In genomic region chr14:55317503-55317902, GRCh38 we compare ENCODE assay signal across 28 cellular contexts. TPM values are rescaled to one million over a fixed set of nuclear protein-coding genes. Genes with fewer than 3 reads are reported as not detected.
A peak's percentile ranks its signal among the peaks of the same experiment; 100 is the strongest.
DNase-seq lines count a peak whose midpoint lies in the region; ATAC-seq, FAIRE-seq and TF ChIP-seq lines count a peak whose summit lies in the region.
"Had no signal": no experiment of that assay in that cellular context is flagged by ENCODE, and none has a peak within 500 bp of the region (broad histone marks: within the 10 kb centered on the region; RNA-seq: fewer than 3 reads in every experiment).

No MANE protein-coding gene starts in this region.

- H3K9ac ChIP-seq in smooth muscle cell (ENCODE audit: low read depth) (no peak overlapping the region), kidney (ENCODE audit: low read length in 2 of 2) (no peak overlapping the region)
- H3K9ac ChIP-seq: BLaER1 treated with 17β-estradiol and CSF1 and Interleukin-3, amounts not matched to agents 10 nM and 100 nM; GM23248 had no signal

- peaks cover 63% of the 10 kb centered on the region for H3K79me2 ChIP-seq in smooth muscle cell (ENCODE audit: low read depth)

- H3K4me3 ChIP-seq in Peyer's patch (no peak overlapping the region), smooth muscle cell (no peak overlapping the region), spleen (no peak overlapping the region), kidney (ENCODE audit: low read length in 2 of 2) (no peak overlapping the region)
- H3K4me3 ChIP-seq: BLaER1 treated with 17β-estradiol and CSF1 and Interleukin-3, amounts not matched to agents 10 nM and 100 nM; GM23248; upper lobe of left lung had no signal

- H3K27me3 Mint-ChIP-seq in activated T-cell treated with anti-CD3 and anti-CD28 coated beads, Interleukin-2, amount 50 U/mL, for 72 hours (ENCODE audit: low read depth), result no peaks in the 10 kb centered on the region
- H3K27me3 Mint-ChIP-seq: brain, IgD-negative memory B cell, naive B cell had no signal

- H3K27me3 ChIP-seq in Peyer's patch (no peaks in the 10 kb centered on the region), smooth muscle cell (ENCODE audit: low read depth) (no peaks in the 10 kb centered on the region), spleen (replicated peaks in 1 of 7) (no peaks in the 10 kb centered on the region)
- H3K27me3 ChIP-seq: BLaER1 treated with 17β-estradiol and CSF1 and Interleukin-3, amounts not matched to agents 10 nM and 100 nM; upper lobe of left lung had no signal

- peaks cover 0 to 4% (median 3%) of the 10 kb centered on the region in 4 donors for H3K9me3 ChIP-seq in Peyer's patch
- H3K9me3 ChIP-seq in smooth muscle cell (replicated peaks; ENCODE audit: low read depth), result no peaks in the 10 kb centered on the region
- H3K9me3 ChIP-seq in spleen, result peaks cover 7 to 20% (median 13%) of the 10 kb centered on the region in 8 donors
- H3K9me3 ChIP-seq in kidney (ENCODE audit: control insufficient read depth in 1 of 2, low read length in 2 of 2), result peaks cover 0 to 6% of the 10 kb centered on the region in 2 donors

- H3K4me1 Mint-ChIP-seq in activated T-cell treated with anti-CD3 and anti-CD28 coated beads, Interleukin-2, amount 50 U/mL, for 72 hours (ENCODE audit: low read depth), result peaks cover 9% of the 10 kb centered on the region
- H3K4me1 Mint-ChIP-seq: brain had no signal

- intact Hi-C loops in left colon (cut with DNase I, micrococcal nuclease), result no loop called here
- intact Hi-C loops in spleen (cut with DNase I; ENCODE audit: low total_unique reads), result no loop called here
- intact Hi-C loops in kidney (cut with DNase I), result no loop called here

- H2AFZ ChIP-seq in smooth muscle cell (ENCODE audit: low read depth), result no peak overlapping the region
- H2AFZ ChIP-seq: GM23248 had no signal

- 74% methylated on average over 3 of the region's 3 CpGs for WGBS in smooth muscle cell (ENCODE audit: low lambda C conversion rate)
- 92 to 96% (median 92%) methylated on average over 3 of the region's 3 CpGs for WGBS in spleen, 5 donors

- TF ChIP-seq CTCF in D721Med (IDR thresholded peaks at IDR 0.05; ENCODE audit: insufficient read depth, missing control alignments) (no peak), Peyer's patch (IDR thresholded peaks at IDR 0.05) (no peak), smooth muscle cell (IDR thresholded peaks at IDR 0.05; ENCODE audit: borderline replicate concordance, insufficient read depth, poor library complexity, severe bottlenecking) (no peak), spleen (IDR thresholded peaks at IDR 0.05 in 8 of 11, conservative IDR thresholded peaks at IDR 0.05 in 3 of 11) (no peak), kidney (IDR thresholded peaks at IDR 0.05; ENCODE audit: borderline replicate concordance, extremely low read depth, insufficient read depth) (no peak)

- peaks cover 22 to 26% of the 10 kb centered on the region in 2 donors for H3K36me3 Mint-ChIP-seq in activated T-cell treated with anti-CD3 and anti-CD28 coated beads, Interleukin-2, amount 50 U/mL, for 72 hours (ENCODE audit: insufficient read depth in 2 of 2)

- H3K9me3 Mint-ChIP-seq in activated T-cell treated with anti-CD3 and anti-CD28 coated beads, Interleukin-2, amount 50 U/mL, for 72 hours, result peaks cover 14 to 20% of the 10 kb centered on the region in 2 donors

- ATAC-seq in left colon, result peak; percentile 34
- no peak for ATAC-seq in activated T-cell treated with anti-CD3 and anti-CD28 coated beads, Interleukin-2, amount 50 U/mL, for 72 hours (replicated peaks in 1 of 2)
- ATAC-seq: left ventricle myocardium superior; Panc1; sciatic nerve; stimulated activated effector memory CD8-positive, alpha-beta T cell treated with anti-CD3 and anti-CD28 coated beads, Interleukin-12 subunit alpha, Interleukin-12 subunit beta, amount 100 ng/mL, for 72 hours had no signal

- peak overlapping the region in 3 of 4 donors; percentile 16 to 83 (median 67) for H3K27ac ChIP-seq in Peyer's patch
- H3K27ac ChIP-seq in smooth muscle cell (ENCODE audit: low read depth), result peak overlapping the region; percentile 68
- no peak overlapping the region for H3K27ac ChIP-seq in spleen
- peak overlapping the region in 1 of 2 donors; percentile 32 for H3K27ac ChIP-seq in kidney (ENCODE audit: low read depth in 2 of 2, low read length in 2 of 2)
- H3K27ac ChIP-seq in substantia nigra (ENCODE audit: low read depth, low read length, poor library complexity, severe bottlenecking), result no peak overlapping the region
- H3K27ac ChIP-seq: BLaER1 treated with 17β-estradiol and CSF1 and Interleukin-3, amounts not matched to agents 10 nM and 100 nM; GM23248; upper lobe of left lung had no signal

- peaks cover 37% of the 10 kb centered on the region for H4K20me1 ChIP-seq in smooth muscle cell (ENCODE audit: low read depth)

- FAIRE-seq in D721Med (lab: Jason Lieb, UNC) (peak; percentile 79), kidney (lab: Jason Lieb, UNC) (no peak)

- no peak overlapping the region for H3K4me3 Mint-ChIP-seq in activated T-cell treated with anti-CD3 and anti-CD28 coated beads, Interleukin-2, amount 50 U/mL, for 72 hours
- H3K4me3 Mint-ChIP-seq: brain; IgD-negative memory B cell; naive B cell; stimulated activated effector memory CD8-positive, alpha-beta T cell treated with anti-CD3 and anti-CD28 coated beads, Interleukin-12 subunit alpha, Interleukin-12 subunit beta, amount 100 ng/mL, for 72 hours had no signal

- DNase-seq in D721Med (ENCODE audit: insufficient read length, low spot score), result no peak
- DNase-seq in Peyer's patch, result no peak
- no peak for DNase-seq in left colon
- no peak for DNase-seq in smooth muscle cell (lab: John Stamatoyannopoulos, UW; ENCODE audit: unreplicated experiment)
- DNase-seq in spleen, result no peak
- no peak for DNase-seq in activated T-cell treated with anti-CD3 and anti-CD28 coated beads, Interleukin-2, amount 50 U/mL, for 72 hours
- no peak for DNase-seq in kidney
- DNase-seq in substantia nigra (lab: John Stamatoyannopoulos, UW), result no peak
- DNase-seq: activated CD4-positive, alpha-beta T cell treated with anti-CD3 and anti-CD28 coated beads for 48 hours; activated naive CD4-positive, alpha-beta T cell treated with anti-CD3 and anti-CD28 coated beads, Interleukin-2, amount 50 U/mL, for 16 hours; amniotic stem cell; GM23248; left ventricle myocardium superior; naive B cell; NCI-H1092 treated with DMSO at 0.1 percent for 48 hours; NCI-H2029 treated with DMSO at 0.1 percent for 48 hours; NCI-H69; SHP77; stimulated activated CD4-positive, alpha-beta T cell treated with anti-CD3 and anti-CD28 coated beads, Interleukin-15, amount 100 ng/mL, for 24 hours; stimulated activated CD4-positive, alpha-beta T cell treated with anti-CD3 and anti-CD28 coated beads, Interleukin-4, amount 100 ng/mL, for 4 hours; upper lobe of left lung had no signal

- no peak overlapping the region for H3K4me2 ChIP-seq in smooth muscle cell
- H3K4me2 ChIP-seq: BLaER1 treated with 17β-estradiol and CSF1 and Interleukin-3, amounts not matched to agents 10 nM and 100 nM had no signal

- TF ChIP-seq POLR2A in Peyer's patch (IDR thresholded peaks at IDR 0.05) (no peak), spleen (IDR thresholded peaks at IDR 0.05) (no peak)

- H3K36me3 ChIP-seq in Peyer's patch (no peaks in the 10 kb centered on the region), smooth muscle cell (ENCODE audit: low read depth) (peaks cover 5% of the 10 kb centered on the region), spleen (peaks cover 0 to 59% (median 6%) of the 10 kb centered on the region in 6 donors), kidney (ENCODE audit: control insufficient read depth in 1 of 2, insufficient read depth in 2 of 2, low read length in 2 of 2) (no peaks in the 10 kb centered on the region)

- H3K27ac Mint-ChIP-seq in activated T-cell treated with anti-CD3 and anti-CD28 coated beads, Interleukin-2, amount 50 U/mL, for 72 hours, result no peak overlapping the region
- H3K27ac Mint-ChIP-seq: activated T-helper 2 cell treated with anti-CD3 and anti-CD28 coated beads, Interferon-gamma antibody, Interleukin-2, Interleukin-4, amounts not matched to agents 10 μg/mL and 5 μg/mL and 100 μg/mL, durations not matched to agents 14 hours and 24 hours and 36 hours; IgD-negative memory B cell; stimulated activated effector memory CD8-positive, alpha-beta T cell treated with anti-CD3 and anti-CD28 coated beads, Interleukin-12 subunit alpha, Interleukin-12 subunit beta, amount 100 ng/mL, for 72 hours had no signal

- H3F3A ChIP-seq in smooth muscle cell (ENCODE audit: low read depth), result peaks cover 6% of the 10 kb centered on the region

- H3K4me1 ChIP-seq in Peyer's patch (peaks cover 0 to 22% (median 0%) of the 10 kb centered on the region in 4 donors), smooth muscle cell (ENCODE audit: low read depth) (peaks cover 11% of the 10 kb centered on the region), spleen (no peaks in the 10 kb centered on the region), kidney (ENCODE audit: control insufficient read depth in 1 of 2, insufficient read depth in 1 of 2, low read depth in 1 of 2, low read length in 2 of 2) (peaks cover 3 to 5% of the 10 kb centered on the region in 2 donors)
- H3K4me1 ChIP-seq: BLaER1 treated with 17β-estradiol and CSF1 and Interleukin-3, amounts not matched to agents 10 nM and 100 nM; upper lobe of left lung had no signal

RNA-seq across cellular contexts. Expression of gene FBXO34, which starts 46.3 kb away (rescaled TPM):
- total RNA-seq in Peyer's patch (10 to 100 TPM; 28.1 to 75.3 (median 43.1) TPM), left colon (10 to 100 TPM; 76.2 to 81.9 TPM), smooth muscle cell (23.9 TPM in 2 replicates), spleen (10 to 100 TPM; 23.8 to 46.0 (median 32.6) TPM), kidney (38.5 TPM)
- polyA plus RNA-seq in smooth muscle cell (17.4 and 21.5 TPM in 2 replicates), spleen (1 to 10 TPM; 5.8 to 9.4 (median 7.9) TPM), kidney (ENCODE audit: insufficient read depth, low read depth, low replicate concordance) (12.8 TPM)
- 10 to 100 TPM; 28.8 to 29.9 TPM for total RNA-seq in activated T-cell treated with anti-CD3 and anti-CD28 coated beads, Interleukin-2, amount 50 U/mL, for 72 hours

Comparison
In these comparisons a context has a peak if more than half of its experiments do, and no peak if none do; other contexts are left out.
1. H3K27ac ChIP-seq: peak in Peyer's patch (3 of 4) and smooth muscle cell (single experiment); none in spleen (0 of 8) and substantia nigra (single experiment).